In genomic region chr20:34514034-34514433, GRCh38 we compare ENCODE assay signal across 7 cellular contexts. TPM values are rescaled to one million over a fixed set of nuclear protein-coding genes. Genes with fewer than 3 reads are reported as not detected.
DNase-seq lines count a peak whose midpoint lies in the region; ATAC-seq, FAIRE-seq and TF ChIP-seq lines count a peak whose summit lies in the region.
"Not testable (repeated sequence)": the region's sequence is repeated elsewhere in the genome, so short reads cannot be mapped to it uniquely, and the experiment has no call there.

No MANE protein-coding gene starts in this region.

- CTCF ChIA-PET in CD8-positive, alpha-beta T cell (lab: Charles Lee): interaction anchor here (4.5 kb wide), 1 partner anchor 201 kb away, joined by 29 read pairs; no protein-coding TSS in a partner anchor
- CTCF ChIA-PET in HepG2 (lab: Yijun Ruan, JAX; ENCODE audit: low intra/inter-chr PET ratio, low total read pairs): not testable (repeated sequence)

- not testable (repeated sequence) for H3K9me3 Mint-ChIP-seq in CD8-positive, alpha-beta T cell; activated naive CD8-positive, alpha-beta T cell treated with anti-CD3 and anti-CD28 coated beads, Interleukin-2, amount 10 ng/mL, durations not matched to agents 7 days and 5 days; effector memory CD8-positive, alpha-beta T cell; nephron progenitor cell

- BruUV-seq in HepG2 (replicated peaks; lab: Mats Ljungman, UMichigan): not testable (repeated sequence)

- not testable (repeated sequence) for TF ChIP-seq POLR2A in HepG2 (IDR thresholded peaks at IDR 0.05; ENCODE audit: insufficient read depth in 1 of 2, low read depth in 2 of 2, low read length in 2 of 2)

- not testable (repeated sequence) for H3K27ac ChIP-seq in CD8-positive, alpha-beta T cell (ENCODE audit: low read depth, low read length); HepG2 (ENCODE audit: extremely low read length, insufficient read depth, low read length)
- H3K27ac ChIP-seq in KMS-11 (peak overlapping the region; percentile 79; the same call in 1 of the 2 replicates), VCaP (peak overlapping the region; percentile 97)

- in situ Hi-C loops in HepG2 (cut with HindIII; ENCODE audit: extremely low pct_ligation_motif_present, low pct_unique_long_range_greater_than_20kb): not testable (repeated sequence)

- ATAC-seq in CD8-positive, alpha-beta T cell; activated naive CD8-positive, alpha-beta T cell treated with anti-CD3 and anti-CD28 coated beads, Interleukin-2, amount 10 ng/mL, durations not matched to agents 7 days and 5 days (ENCODE audit: low read depth); effector memory CD8-positive, alpha-beta T cell (replicated peaks); HepG2: not testable (repeated sequence)

- intact Hi-C loops in CD8-positive, alpha-beta T cell (cut with DNase I, micrococcal nuclease): loop anchor here (2.0 to 10.0 kb wide), 4 partner anchors 151 to 771 kb away; partner anchors contain the start of genes ACSS2 (in 1 of the 2), EIF6 (in 1 of the 2), GGT7 (in 1 of the 2) and ITCH (in 1 of the 2)
- intact Hi-C loops in HepG2 (cut with micrococcal nuclease; ENCODE audit: unreplicated experiment): not testable (repeated sequence)

- not testable (repeated sequence) for H3K27me3 ChIP-seq in CD8-positive, alpha-beta T cell (ENCODE audit: insufficient read depth, low read length); KMS-11 (ENCODE audit: insufficient read depth, low read depth); HepG2 (ENCODE audit: control insufficient read depth in 1 of 2, insufficient read depth in 2 of 2, low read length in 2 of 2)

- H3K27me3 Mint-ChIP-seq in CD8-positive, alpha-beta T cell (ENCODE audit: low read depth); activated naive CD8-positive, alpha-beta T cell treated with anti-CD3 and anti-CD28 coated beads, Interleukin-2, amount 10 ng/mL, durations not matched to agents 7 days and 5 days; effector memory CD8-positive, alpha-beta T cell; nephron progenitor cell (ENCODE audit: low read depth, poor library complexity): not testable (repeated sequence)

- 98% methylated on average over 17 of the region's 17 CpGs for WGBS in HepG2 (ENCODE audit: low lambda C conversion rate)

- not testable (repeated sequence) for H3K9me3 ChIP-seq in CD8-positive, alpha-beta T cell (ENCODE audit: low read length); HepG2 (ENCODE audit: low read length)

- H4K20me1 ChIP-seq in KMS-11 (ENCODE audit: insufficient read depth): not testable (repeated sequence)
- peaks cover 14% of the 10 kb centered on the region for H4K20me1 ChIP-seq in HepG2 (ENCODE audit: insufficient read depth, low read length)

- not testable (repeated sequence) for H2AFZ ChIP-seq in KMS-11 (ENCODE audit: low read depth); HepG2 (ENCODE audit: low read length)

- not testable (repeated sequence) for TF ChIP-seq CTCF in CD8-positive, alpha-beta T cell (IDR thresholded peaks at IDR 0.05); KMS-11 (conservative IDR thresholded peaks at IDR 0.05; ENCODE audit: low read depth, low read length); VCaP (conservative IDR thresholded peaks at IDR 0.05); HepG2 (CRISPR knock-in tag; IDR thresholded peaks at IDR 0.05); nephron progenitor cell (IDR thresholded peaks at IDR 0.05)

- peaks cover 23% of the 10 kb centered on the region for H3K79me2 ChIP-seq in KMS-11 (ENCODE audit: insufficient read depth, low read depth)
- H3K79me2 ChIP-seq in HepG2 (ENCODE audit: insufficient read depth, low read length): peaks cover 32% of the 10 kb centered on the region

- TF ChIP-seq EP300 in HepG2 (IDR thresholded peaks at IDR 0.05; ENCODE audit: low read depth in 2 of 2, low read length in 2 of 2); HepG2 (CRISPR knock-in tag; IDR thresholded peaks at IDR 0.05; ENCODE audit: borderline replicate concordance): not testable (repeated sequence)

- H3K4me2 ChIP-seq in KMS-11 (peak overlapping the region; percentile 83; the same call in 1 of the 2 replicates), HepG2 (ENCODE audit: low read depth, low read length) (peak overlapping the region; percentile 84; the same call in 1 of the 2 replicates)

- H3K4me1 ChIP-seq in CD8-positive, alpha-beta T cell (ENCODE audit: insufficient read depth, low read length): peaks cover 24% of the 10 kb centered on the region
- H3K4me1 ChIP-seq in KMS-11 (ENCODE audit: low read depth, poor library complexity, severe bottlenecking): peaks cover 32% of the 10 kb centered on the region
- H3K4me1 ChIP-seq in HepG2 (ENCODE audit: insufficient read depth, low read length): peaks cover 71% of the 10 kb centered on the region

- H3K36me3 ChIP-seq in CD8-positive, alpha-beta T cell (ENCODE audit: insufficient read depth, low read length): not testable (repeated sequence)
- 0 out of 2 replicates have a peak, but pooled peaks cover 11% of the 10 kb centered on the region for H3K36me3 ChIP-seq in KMS-11 (ENCODE audit: insufficient read depth)
- peaks cover 2 to 10% of the 10 kb centered on the region in 2 experiments for H3K36me3 ChIP-seq in HepG2 (replicated peaks in 1 of 2; ENCODE audit: control insufficient read depth in 1 of 2, insufficient read depth in 2 of 2, low read length in 2 of 2)

- not testable (repeated sequence) for H3K4me3 ChIP-seq in CD8-positive, alpha-beta T cell (ENCODE audit: low read depth, low read length); KMS-11 (IDR thresholded peaks at IDR 0.05; ENCODE audit: insufficient read depth, low read depth, low read length); HepG2 (replicated peaks in 1 of 3; ENCODE audit: insufficient read depth in 1 of 3, low read depth in 2 of 3, low read length in 3 of 3)

- FAIRE-seq in HepG2 (lab: Jason Lieb, UNC): not testable (repeated sequence)

- not testable (repeated sequence) for DNase-seq in CD8-positive, alpha-beta T cell; activated naive CD8-positive, alpha-beta T cell treated with anti-CD3 and anti-CD28 coated beads, Interleukin-2, amount 10 ng/mL, durations not matched to agents 7 days and 5 days; effector memory CD8-positive, alpha-beta T cell; HepG2 (ENCODE audit: low spot score); nephron progenitor cell

- H3K4me1 Mint-ChIP-seq in CD8-positive, alpha-beta T cell (ENCODE audit: low read depth): peaks cover 43% of the 10 kb centered on the region
- peaks cover 23% of the 10 kb centered on the region for H3K4me1 Mint-ChIP-seq in activated naive CD8-positive, alpha-beta T cell treated with anti-CD3 and anti-CD28 coated beads, Interleukin-2, amount 10 ng/mL, durations not matched to agents 7 days and 5 days
- peaks cover 32 to 52% of the 10 kb centered on the region in 2 donors for H3K4me1 Mint-ChIP-seq in effector memory CD8-positive, alpha-beta T cell (ENCODE audit: low read depth in 2 of 2)
- H3K4me1 Mint-ChIP-seq in nephron progenitor cell: peaks cover 35% of the 10 kb centered on the region

- peak overlapping the region; percentile 13 for H3K4me3 Mint-ChIP-seq in CD8-positive, alpha-beta T cell
- H3K4me3 Mint-ChIP-seq in activated naive CD8-positive, alpha-beta T cell treated with anti-CD3 and anti-CD28 coated beads, Interleukin-2, amount 10 ng/mL, durations not matched to agents 7 days and 5 days; effector memory CD8-positive, alpha-beta T cell; nephron progenitor cell: not testable (repeated sequence)

- H3K9ac ChIP-seq in KMS-11; HepG2 (ENCODE audit: insufficient read depth, low read depth, low read length): not testable (repeated sequence)

- not testable (repeated sequence) for H3K27ac Mint-ChIP-seq in CD8-positive, alpha-beta T cell
- peak overlapping the region; percentile 34 for H3K27ac Mint-ChIP-seq in activated naive CD8-positive, alpha-beta T cell treated with anti-CD3 and anti-CD28 coated beads, Interleukin-2, amount 10 ng/mL, durations not matched to agents 7 days and 5 days
- peak overlapping the region; percentile 39 to 98 for H3K27ac Mint-ChIP-seq in effector memory CD8-positive, alpha-beta T cell
- H3K27ac Mint-ChIP-seq in nephron progenitor cell: peak overlapping the region; percentile 100

- POLR2A ChIA-PET in CD8-positive, alpha-beta T cell (lab: Charles Lee); activated naive CD8-positive, alpha-beta T cell treated with anti-CD3 and anti-CD28 coated beads, Interleukin-2, amount 10 ng/mL, durations not matched to agents 7 days and 5 days (lab: Charles Lee): not testable (repeated sequence)
- POLR2A ChIA-PET in HepG2 (lab: Yijun Ruan, JAX): interaction anchor here (3.1 kb wide), 1 partner anchor 202 kb away, joined by 57 read pairs; no protein-coding TSS in a partner anchor

- not testable (repeated sequence) for TF ChIP-seq RAD21 in HepG2 (CRISPR knock-in tag; IDR thresholded peaks at IDR 0.05)

- peaks cover 28% of the 10 kb centered on the region for H3K36me3 Mint-ChIP-seq in CD8-positive, alpha-beta T cell
- not testable (repeated sequence) for H3K36me3 Mint-ChIP-seq in activated naive CD8-positive, alpha-beta T cell treated with anti-CD3 and anti-CD28 coated beads, Interleukin-2, amount 10 ng/mL, durations not matched to agents 7 days and 5 days
- H3K36me3 Mint-ChIP-seq in effector memory CD8-positive, alpha-beta T cell (ENCODE audit: insufficient read depth): peaks cover 35% of the 10 kb centered on the region
- H3K36me3 Mint-ChIP-seq in nephron progenitor cell (ENCODE audit: low read depth): peaks cover 45% of the 10 kb centered on the region

RNA-seq across cellular contexts. Expression of gene DYNLRB1, which starts 2.2 kb away (rescaled TPM):
- total RNA-seq in CD8-positive, alpha-beta T cell: 10 to 100 TPM; 34.9 to 38.0 TPM
- 10 to 100 TPM; 91.2 to 96.8 TPM for total RNA-seq in activated naive CD8-positive, alpha-beta T cell treated with anti-CD3 and anti-CD28 coated beads, Interleukin-2, amount 10 ng/mL, durations not matched to agents 7 days and 5 days
- 140 and 151 TPM in 2 replicates for total RNA-seq in HepG2 (2016; rRNA removed; fragmentation: Illumina TruSeq; extraction: Trizol)
- 70.8 and 95.6 TPM in 2 replicates for total RNA-seq in HepG2 (2016; cell fraction: cytosol; rRNA removed; fragmentation: Illumina TruSeq; extraction: Trizol; ENCODE audit: low read depth)
- 132 and 137 TPM in 2 replicates for total RNA-seq in HepG2 (2016; cell fraction: insoluble cytoplasmic fraction; rRNA removed; fragmentation: Illumina TruSeq; extraction: Trizol)
- 86.4 and 104 TPM in 2 replicates for total RNA-seq in HepG2 (2016; cell fraction: membrane; rRNA removed; fragmentation: Illumina TruSeq; extraction: Trizol)
- 52.8 and 64.0 TPM in 2 replicates for total RNA-seq in HepG2 (2016; cell fraction: nucleus; rRNA removed; fragmentation: Illumina TruSeq; extraction: Trizol)
- 244 and 285 TPM in 2 replicates for polyA plus RNA-seq in HepG2 (2011; rRNA removed)
- polyA plus RNA-seq in HepG2 (2011; cell fraction: cytosol; rRNA removed): 208 and 234 TPM in 2 replicates
- polyA plus RNA-seq in HepG2 (2011; cell fraction: nucleus; rRNA removed): 71.4 and 86.5 TPM in 2 replicates
- polyA plus RNA-seq in HepG2 (2012): 331 and 366 TPM in 2 replicates
- 170 and 195 TPM in 2 replicates for polyA plus RNA-seq in HepG2 (2016; cell fraction: cytosol; fragmentation: Illumina TruSeq; extraction: Trizol; ENCODE audit: low read depth)
- polyA plus RNA-seq in HepG2 (2016; cell fraction: insoluble cytoplasmic fraction; fragmentation: Illumina TruSeq; extraction: Trizol; ENCODE audit: low read depth): 370 and 446 TPM in 2 replicates
- 217 and 229 TPM in 2 replicates for polyA plus RNA-seq in HepG2 (2016; cell fraction: membrane; fragmentation: Illumina TruSeq; extraction: Trizol; ENCODE audit: low read depth)
- 196 and 204 TPM in 2 replicates for polyA plus RNA-seq in HepG2 (2016; cell fraction: nucleus; fragmentation: Illumina TruSeq; extraction: Trizol; ENCODE audit: insufficient read depth, low read depth)
- 201 and 224 TPM in 2 replicates for polyA minus RNA-seq in HepG2 (2011; rRNA and poly(A)+ RNA removed; ENCODE audit: low replicate concordance)
- polyA minus RNA-seq in HepG2 (2011; cell fraction: cytosol; rRNA and poly(A)+ RNA removed): 65.3 and 87.8 TPM in 2 replicates
- polyA minus RNA-seq in HepG2 (2011; cell fraction: nucleus; rRNA and poly(A)+ RNA removed): 48.7 and 54.5 TPM in 2 replicates

RNA-seq across cellular contexts. Expression of gene MAP1LC3A, which starts 44.5 kb away (rescaled TPM):
- total RNA-seq in CD8-positive, alpha-beta T cell: 10 to 100 TPM; 19.4 to 22.4 TPM
- 1 to 10 TPM in 1 of 2 experiments, under 1 TPM in 1; 0.99 to 1.9 TPM for total RNA-seq in activated naive CD8-positive, alpha-beta T cell treated with anti-CD3 and anti-CD28 coated beads, Interleukin-2, amount 10 ng/mL, durations not matched to agents 7 days and 5 days
- total RNA-seq in HepG2 (2016; rRNA removed; fragmentation: Illumina TruSeq; extraction: Trizol): not detected in 2 replicates
- total RNA-seq in HepG2 (2016; cell fraction: cytosol; rRNA removed; fragmentation: Illumina TruSeq; extraction: Trizol; ENCODE audit: low read depth): not detected in 2 replicates
- not detected in 2 replicates for total RNA-seq in HepG2 (2016; cell fraction: insoluble cytoplasmic fraction; rRNA removed; fragmentation: Illumina TruSeq; extraction: Trizol)
- total RNA-seq in HepG2 (2016; cell fraction: membrane; rRNA removed; fragmentation: Illumina TruSeq; extraction: Trizol): not detected in 2 replicates
- total RNA-seq in HepG2 (2016; cell fraction: nucleus; rRNA removed; fragmentation: Illumina TruSeq; extraction: Trizol): not detected in 2 replicates
- polyA plus RNA-seq in HepG2 (2011; rRNA removed): not detected in 2 replicates
- not detected in 2 replicates for polyA plus RNA-seq in HepG2 (2011; cell fraction: cytosol; rRNA removed)
- 0.17 TPM in 1 of 2 replicates, not detected in the other for polyA plus RNA-seq in HepG2 (2011; cell fraction: nucleus; rRNA removed)
- not detected in 2 replicates for polyA plus RNA-seq in HepG2 (2012)
- polyA plus RNA-seq in HepG2 (2016; cell fraction: cytosol; fragmentation: Illumina TruSeq; extraction: Trizol; ENCODE audit: low read depth): not detected in 2 replicates
- polyA plus RNA-seq in HepG2 (2016; cell fraction: insoluble cytoplasmic fraction; fragmentation: Illumina TruSeq; extraction: Trizol; ENCODE audit: low read depth): not detected in 2 replicates
- polyA plus RNA-seq in HepG2 (2016; cell fraction: membrane; fragmentation: Illumina TruSeq; extraction: Trizol; ENCODE audit: low read depth): not detected in 2 replicates
- polyA plus RNA-seq in HepG2 (2016; cell fraction: nucleus; fragmentation: Illumina TruSeq; extraction: Trizol; ENCODE audit: insufficient read depth, low read depth): not detected in 2 replicates
- polyA minus RNA-seq in HepG2 (2011; rRNA and poly(A)+ RNA removed; ENCODE audit: low replicate concordance): not detected in 2 replicates
- not detected in 2 replicates for polyA minus RNA-seq in HepG2 (2011; cell fraction: cytosol; rRNA and poly(A)+ RNA removed)
- not detected in 2 replicates for polyA minus RNA-seq in HepG2 (2011; cell fraction: nucleus; rRNA and poly(A)+ RNA removed)

Comparison
In these comparisons a context has a peak if more than half of its experiments do, and no peak if none do; other contexts are left out.
1. RNA of gene MAP1LC3A, which starts 44.5 kb away (total RNA-seq): 19.4 to 22.4 TPM in CD8-positive, alpha-beta T cell; 0.99 to 1.9 TPM in activated naive CD8-positive, alpha-beta T cell treated with anti-CD3 and anti-CD28 coated beads, Interleukin-2, amount 10 ng/mL, durations not matched to agents 7 days and 5 days and not detected in HepG2; every median in the first group is over 4 times any median in the second.